Comparison of ENCODE assay signal across 8 cellular contexts in the genomic region with DNA sequence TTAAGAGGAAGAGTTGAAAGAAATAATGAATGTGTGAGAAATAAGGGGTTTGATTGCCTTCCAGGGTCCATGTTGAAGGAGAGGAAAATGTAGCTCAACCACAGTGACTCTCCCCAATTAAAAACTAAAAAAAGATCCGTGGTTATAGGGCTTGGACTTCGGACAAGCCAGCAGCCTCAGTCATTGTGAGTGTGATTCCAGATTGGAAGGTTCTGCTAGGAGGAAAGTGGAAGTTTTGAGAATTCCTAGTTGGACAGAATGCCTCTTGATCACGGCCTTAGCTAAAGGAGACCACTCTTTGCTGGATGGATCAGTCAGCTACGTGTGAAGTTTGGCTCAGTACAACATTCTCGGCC. TPM values are rescaled to one million over a fixed set of nuclear protein-coding genes. Genes with fewer than 3 reads are reported as not detected.
DNase-seq lines count a peak whose midpoint lies in the region; ATAC-seq and TF ChIP-seq lines count a peak whose summit lies in the region.

No MANE protein-coding gene starts in this region.

- no peaks in the 10 kb centered on the region for H3K27me3 Mint-ChIP-seq in activated CD8-positive, alpha-beta T cell treated with anti-CD3 and anti-CD28 coated beads for 36 hours
- H3K27me3 Mint-ChIP-seq in activated CD8-positive, alpha-beta T cell treated with anti-CD3 and anti-CD28 coated beads, Interleukin-2, amount 10 ng/mL, durations not matched to agents 7 days and 5 days (ENCODE audit: low read depth), result peaks cover 4% of the 10 kb centered on the region
- H3K27me3 Mint-ChIP-seq in WTC11 (ENCODE audit: low read depth), result no peaks in the 10 kb centered on the region

- intact Hi-C loops in activated CD8-positive, alpha-beta T cell treated with anti-CD3 and anti-CD28 coated beads for 36 hours (cut with micrococcal nuclease), result no loop called here
- intact Hi-C loops in stomach (cut with DNase I; ENCODE audit: low total_unique reads), result no loop called here

- H3K27ac Mint-ChIP-seq in activated CD8-positive, alpha-beta T cell treated with anti-CD3 and anti-CD28 coated beads for 36 hours, result peak overlapping the region; percentile 90
- no peak overlapping the region for H3K27ac Mint-ChIP-seq in activated CD8-positive, alpha-beta T cell treated with anti-CD3 and anti-CD28 coated beads, Interleukin-2, amount 10 ng/mL, durations not matched to agents 7 days and 5 days
- H3K27ac Mint-ChIP-seq in WTC11, result peak overlapping the region; percentile 95

- H3K4me3 ChIP-seq in gastroesophageal sphincter (no peak overlapping the region), stomach (no peak overlapping the region)

- CTCF ChIA-PET in activated CD8-positive, alpha-beta T cell treated with anti-CD3 and anti-CD28 coated beads for 36 hours (lab: Charles Lee), result interaction anchor here (0.6 to 1.6 kb wide), 10 partner anchors 13 to 550 kb away, joined by 3 to 6 read pairs (median 4); no protein-coding TSS in a partner anchor
- CTCF ChIA-PET in activated CD8-positive, alpha-beta T cell treated with anti-CD3 and anti-CD28 coated beads, Interleukin-2, amount 10 ng/mL, durations not matched to agents 7 days and 5 days (lab: Charles Lee), result interaction anchor here (0.7 to 1.6 kb wide), 6 partner anchors 16 to 181 kb away, joined by 3 to 11 read pairs (median 4); partner anchors contain the start of gene FLNB
- CTCF ChIA-PET in WTC11 (lab: Charles Lee), result interaction anchor here (0.7 to 2.4 kb wide), 8 partner anchors 8 to 152 kb away, joined by 3 to 9 read pairs (median 5); partner anchors contain the start of gene FLNB

- H3K4me1 ChIP-seq in gastroesophageal sphincter (peaks cover 0 to 80% (median 21%) of the 10 kb centered on the region in 3 donors), stomach (peaks cover 14 to 67% (median 47%) of the 10 kb centered on the region in 4 donors)

- POLR2A ChIA-PET in activated CD8-positive, alpha-beta T cell treated with anti-CD3 and anti-CD28 coated beads for 36 hours (lab: Charles Lee), result interaction anchor here (0.6 to 1.1 kb wide), 2 partner anchors 97 to 164 kb away, joined by 3 read pairs; no protein-coding TSS in a partner anchor
- POLR2A ChIA-PET in activated CD8-positive, alpha-beta T cell treated with anti-CD3 and anti-CD28 coated beads, Interleukin-2, amount 10 ng/mL, durations not matched to agents 7 days and 5 days (lab: Charles Lee), result interaction anchor here (0.6 kb wide), 1 partner anchor 31 kb away, joined by 3 read pairs; no protein-coding TSS in a partner anchor
- POLR2A ChIA-PET in WTC11 (lab: Charles Lee), result interaction anchor here (1.0 to 2.0 kb wide), 2 partner anchors 14 to 21 kb away, joined by 5 to 6 read pairs; no protein-coding TSS in a partner anchor

- peaks cover 1% of the 10 kb centered on the region for H3K36me3 Mint-ChIP-seq in activated CD8-positive, alpha-beta T cell treated with anti-CD3 and anti-CD28 coated beads for 36 hours (ENCODE audit: low read depth)
- H3K36me3 Mint-ChIP-seq in activated CD8-positive, alpha-beta T cell treated with anti-CD3 and anti-CD28 coated beads, Interleukin-2, amount 10 ng/mL, durations not matched to agents 7 days and 5 days (ENCODE audit: low read depth), result peaks cover 4% of the 10 kb centered on the region
- no peaks in the 10 kb centered on the region for H3K36me3 Mint-ChIP-seq in WTC11

- no peaks in the 10 kb centered on the region for H3K27me3 ChIP-seq in gastroesophageal sphincter
- H3K27me3 ChIP-seq in stomach, result no peaks in the 10 kb centered on the region

- peak overlapping the region; percentile 44 for H3K4me3 Mint-ChIP-seq in activated CD8-positive, alpha-beta T cell treated with anti-CD3 and anti-CD28 coated beads for 36 hours
- no peak overlapping the region for H3K4me3 Mint-ChIP-seq in activated CD8-positive, alpha-beta T cell treated with anti-CD3 and anti-CD28 coated beads, Interleukin-2, amount 10 ng/mL, durations not matched to agents 7 days and 5 days
- no peak overlapping the region for H3K4me3 Mint-ChIP-seq in WTC11

- H3K4me1 Mint-ChIP-seq in activated CD8-positive, alpha-beta T cell treated with anti-CD3 and anti-CD28 coated beads for 36 hours (ENCODE audit: low read depth), result peaks cover 59% of the 10 kb centered on the region
- H3K4me1 Mint-ChIP-seq in activated CD8-positive, alpha-beta T cell treated with anti-CD3 and anti-CD28 coated beads, Interleukin-2, amount 10 ng/mL, durations not matched to agents 7 days and 5 days (ENCODE audit: low read depth), result peaks cover 35% of the 10 kb centered on the region
- peaks cover 72% of the 10 kb centered on the region for H3K4me1 Mint-ChIP-seq in WTC11

- H3K9me3 Mint-ChIP-seq in activated CD8-positive, alpha-beta T cell treated with anti-CD3 and anti-CD28 coated beads for 36 hours, result no peaks in the 10 kb centered on the region
- no peaks in the 10 kb centered on the region for H3K9me3 Mint-ChIP-seq in activated CD8-positive, alpha-beta T cell treated with anti-CD3 and anti-CD28 coated beads, Interleukin-2, amount 10 ng/mL, durations not matched to agents 7 days and 5 days (ENCODE audit: insufficient read depth)
- H3K9me3 Mint-ChIP-seq in WTC11, result no peaks in the 10 kb centered on the region

- no peaks in the 10 kb centered on the region for H3K9me3 ChIP-seq in gastroesophageal sphincter
- no peaks in the 10 kb centered on the region for H3K9me3 ChIP-seq in stomach

- TF ChIP-seq POLR2A in gastroesophageal sphincter (IDR thresholded peaks at IDR 0.05) (no peak), stomach (IDR thresholded peaks at IDR 0.05) (no peak)

- TF ChIP-seq CTCF in activated CD8-positive, alpha-beta T cell treated with anti-CD3 and anti-CD28 coated beads for 36 hours (IDR thresholded peaks at IDR 0.05), result no peak
- TF ChIP-seq CTCF in WTC11 (IDR thresholded peaks at IDR 0.05) (no peak), gastroesophageal sphincter (IDR thresholded peaks at IDR 0.05) (no peak), stomach (IDR thresholded peaks at IDR 0.05) (no peak)

- TF ChIP-seq EP300 in gastroesophageal sphincter (IDR thresholded peaks at IDR 0.05), result no peak
- no peak for TF ChIP-seq EP300 in stomach (IDR thresholded peaks at IDR 0.05)

- 28 to 35% methylated on average over 5 of the region's 5 CpGs for WGBS in gastroesophageal sphincter (ENCODE audit: low coverage in 1 of 2), 2 donors
- WGBS in stomach, 5 donors, result 61 to 74% (median 73%) methylated on average over 5 of the region's 5 CpGs

- ATAC-seq in activated CD8-positive, alpha-beta T cell treated with anti-CD3 and anti-CD28 coated beads for 36 hours, result no peak
- ATAC-seq in activated CD8-positive, alpha-beta T cell treated with anti-CD3 and anti-CD28 coated beads, Interleukin-2, amount 10 ng/mL, durations not matched to agents 7 days and 5 days, result no peak
- ATAC-seq in WTC11 (no peak), gastroesophageal sphincter (no peak), GM21526 (IDR thresholded peaks at IDR 0.05; ENCODE audit: low FRiP score, unreplicated experiment) (no peak)

- no peaks in the 10 kb centered on the region for H3K36me3 ChIP-seq in gastroesophageal sphincter
- no peaks in the 10 kb centered on the region for H3K36me3 ChIP-seq in stomach

- H3K27ac ChIP-seq in gastroesophageal sphincter (peak overlapping the region; percentile 41 to 72 (median 62)), stomach (peak overlapping the region in 3 of 5 donors; percentile 28 to 67 (median 30))

- DNase-seq in activated CD8-positive, alpha-beta T cell treated with anti-CD3 and anti-CD28 coated beads for 36 hours, result no peak
- no peak for DNase-seq in activated CD8-positive, alpha-beta T cell treated with anti-CD3 and anti-CD28 coated beads, Interleukin-2, amount 10 ng/mL, durations not matched to agents 7 days and 5 days
- DNase-seq in WTC11 (ENCODE audit: low spot score), result no peak
- no peak for DNase-seq in stomach
- no peak for DNase-seq in ecto neural progenitor cell (ENCODE audit: low spot score)
- no peak for DNase-seq in NCI-H2227 (lab: John Stamatoyannopoulos, UW; ENCODE audit: unreplicated experiment)

TF ChIP-seq in WTC11, 78 proteins besides CTCF, POLR2A, EP300 and RAD21 (continues in another document):
- TF ChIP-seq SMAD3 (CRISPR knock-in tag; IDR thresholded peaks at IDR 0.05; ENCODE audit: borderline replicate concordance) (no peak), SMAD4 (CRISPR knock-in tag; IDR thresholded peaks at IDR 0.05) (no peak), IRF2 (CRISPR knock-in tag; IDR thresholded peaks at IDR 0.05; ENCODE audit: borderline replicate concordance, low read depth) (no peak), CDX4 (CRISPR knock-in tag; IDR thresholded peaks at IDR 0.05; ENCODE audit: borderline replicate concordance) (no peak), SOX15 (CRISPR knock-in tag; IDR thresholded peaks at IDR 0.05) (no peak), ZNF317 (CRISPR knock-in tag; IDR thresholded peaks at IDR 0.05; ENCODE audit: borderline replicate concordance, low read depth) (no peak), ATF1 (CRISPR knock-in tag; IDR thresholded peaks at IDR 0.05) (no peak)

RNA-seq across cellular contexts. Expression of gene FLNB, which starts 27.3 kb away (rescaled TPM):
- 10 to 100 TPM; 26.3 to 28.4 TPM for total RNA-seq in activated CD8-positive, alpha-beta T cell treated with anti-CD3 and anti-CD28 coated beads for 36 hours
- total RNA-seq in activated CD8-positive, alpha-beta T cell treated with anti-CD3 and anti-CD28 coated beads, Interleukin-2, amount 10 ng/mL, durations not matched to agents 7 days and 5 days, result 10 to 100 TPM; 14.1 to 15.9 TPM
- 107 to 127 TPM (median 107 TPM) in 3 replicates for total RNA-seq in WTC11 (2021)
- 100 to 1,000 TPM in 1 of 4 donors, 10 to 100 TPM in 3; 60.2 to 138 (median 96.2) TPM for total RNA-seq in gastroesophageal sphincter
- total RNA-seq in stomach, result 100 to 1,000 TPM in 3 of 5 donors, 10 to 100 TPM in 2; 51.3 to 204 (median 112) TPM
- 10 to 100 TPM; 38.2 to 76.2 (median 45.1) TPM for polyA plus RNA-seq in stomach
